ENCODE assay signal across 10 cellular contexts in genomic region chr14:54450535-54450934, GRCh38. TPM values are rescaled to one million over a fixed set of nuclear protein-coding genes. Genes with fewer than 3 reads are reported as not detected.
A peak's percentile ranks its signal among the peaks of the same experiment; 100 is the strongest.
DNase-seq lines count a peak whose midpoint lies in the region; ATAC-seq, FAIRE-seq and TF ChIP-seq lines count a peak whose summit lies in the region.
"Had no signal": no experiment of that assay in that cellular context is flagged by ENCODE, and none has a peak within 500 bp of the region (broad histone marks: within the 10 kb centered on the region; RNA-seq: fewer than 3 reads in every experiment).

No MANE protein-coding gene starts in this region.

- no peak for TF ChIP-seq CTCF in AG09319 (IDR thresholded peaks at IDR 0.05; ENCODE audit: low read depth, low read length)
- TF ChIP-seq CTCF in bronchial epithelial cell (IDR thresholded peaks at IDR 0.05; ENCODE audit: insufficient read depth, low read length, severe bottlenecking), result no peak
- TF ChIP-seq CTCF in A673 (conservative IDR thresholded peaks at IDR 0.05; ENCODE audit: low read depth, low read length), result no peak

- no peak overlapping the region for H3K4me3 ChIP-seq in bronchial epithelial cell (ENCODE audit: low read depth, low read length)
- H3K4me3 ChIP-seq in right cardiac atrium (ENCODE audit: low read length), result no peak overlapping the region
- H3K4me3 ChIP-seq in A673 (ENCODE audit: low read depth, low read length, poor library complexity, severe bottlenecking), result no peak overlapping the region
- H3K4me3 ChIP-seq: ascending aorta had no signal

- intact Hi-C loops in right cardiac atrium (cut with DNase I), result no loop called here
- intact Hi-C loops in A673 (cut with micrococcal nuclease; ENCODE audit: unreplicated experiment), result no loop called here

- CTCF ChIA-PET in A673 (lab: Charles Lee), result no interaction called here

- POLR2A ChIA-PET in A673 (lab: Charles Lee; ENCODE audit: low non-redundant PET), result no interaction called here

- H3K9me3 ChIP-seq in right cardiac atrium (ENCODE audit: control insufficient read depth, low read length) (no peaks in the 10 kb centered on the region), A673 (ENCODE audit: low read depth, low read length, poor library complexity, severe bottlenecking) (no peaks in the 10 kb centered on the region)
- H3K9me3 ChIP-seq: ascending aorta had no signal

- DNase-seq in AG09319 (ENCODE audit: extremely low read depth, low read depth), result peak; percentile 44
- peak; percentile 14 for DNase-seq in bronchial epithelial cell (ENCODE audit: low read depth)
- no peak for DNase-seq in right cardiac atrium
- no peak for DNase-seq in A673 (ENCODE audit: low spot score)
- no peak for DNase-seq in SK-N-DZ (ENCODE audit: low spot score)
- DNase-seq: T-helper 1 cell had no signal

- H3K4me1 ChIP-seq in right cardiac atrium (ENCODE audit: control insufficient read depth, insufficient read depth, low read length) (peaks cover 2% of the 10 kb centered on the region), A673 (ENCODE audit: insufficient read depth, low read length, poor library complexity, severe bottlenecking) (peaks cover 5% of the 10 kb centered on the region)

- H3K36me3 ChIP-seq in bronchial epithelial cell (ENCODE audit: control insufficient read depth, insufficient read depth, low read length), result no peaks in the 10 kb centered on the region
- no peaks in the 10 kb centered on the region for H3K36me3 ChIP-seq in A673 (ENCODE audit: insufficient read depth, low read length, poor library complexity, severe bottlenecking)
- H3K36me3 ChIP-seq: ascending aorta had no signal

- WGBS in right cardiac atrium, result 66% methylated on average over 3 of the region's 3 CpGs

- ATAC-seq in GM19023 (IDR thresholded peaks at IDR 0.05; ENCODE audit: unreplicated experiment), result peak; percentile 81
- ATAC-seq in HG03442 (IDR thresholded peaks at IDR 0.05; ENCODE audit: unreplicated experiment), result peak; percentile 94
- no peak for ATAC-seq in right cardiac atrium
- no peak for ATAC-seq in HG02981 (IDR thresholded peaks at IDR 0.05; ENCODE audit: unreplicated experiment)

- H3K27ac ChIP-seq in right cardiac atrium (ENCODE audit: low read length) (no peak overlapping the region), A673 (ENCODE audit: low read depth, low read length, poor library complexity, severe bottlenecking) (no peak overlapping the region)
- H3K27ac ChIP-seq: ascending aorta had no signal

- no TSS peak for BruUV-seq in A673 (replicated peaks; lab: Mats Ljungman, UMichigan)

- H3K27me3 ChIP-seq in bronchial epithelial cell (ENCODE audit: control insufficient read depth, insufficient read depth, low read length), result no peaks in the 10 kb centered on the region
- no peaks in the 10 kb centered on the region for H3K27me3 ChIP-seq in right cardiac atrium (ENCODE audit: control insufficient read depth, insufficient read depth)
- no peaks in the 10 kb centered on the region for H3K27me3 ChIP-seq in A673 (replicated peaks; ENCODE audit: insufficient read depth, low read depth, low read length, poor library complexity)
- H3K27me3 ChIP-seq: ascending aorta had no signal

- FAIRE-seq in bronchial epithelial cell (lab: Jason Lieb, UNC), result no peak

RNA-seq across cellular contexts. Expression of gene CNIH1, which starts 9.4 kb away (rescaled TPM):
- total RNA-seq in bronchial epithelial cell, result 54.5 and 125 TPM in 2 replicates
- 100 to 1,000 TPM; 102 to 114 (median 110) TPM for total RNA-seq in right cardiac atrium
- 92.2 TPM for polyA plus RNA-seq in right cardiac atrium
- 151 and 170 TPM in 2 replicates for total RNA-seq in A673 (2021)
- polyA plus RNA-seq in SK-N-DZ (2014; cell fraction: cytosol; rRNA removed), result 61.3 and 87.0 TPM in 2 replicates
- 44.8 and 57.5 TPM in 2 replicates for polyA plus RNA-seq in SK-N-DZ (2014; cell fraction: nucleus; rRNA removed)

RNA-seq across cellular contexts. Expression of gene GMFB, which starts 38.2 kb away (rescaled TPM):
- total RNA-seq in bronchial epithelial cell (55.0 and 74.5 TPM in 2 replicates), right cardiac atrium (10 to 100 TPM; 32.7 to 37.5 (median 35.8) TPM), A673 (2021) (62.1 and 76.8 TPM in 2 replicates)
- polyA plus RNA-seq in right cardiac atrium, result 13.2 TPM
- polyA plus RNA-seq in SK-N-DZ (2014; cell fraction: cytosol; rRNA removed), result 59.8 and 77.5 TPM in 2 replicates
- 34.4 and 37.6 TPM in 2 replicates for polyA plus RNA-seq in SK-N-DZ (2014; cell fraction: nucleus; rRNA removed)

RNA-seq across cellular contexts. Expression of gene CDKN3, which starts 53.7 kb away (rescaled TPM):
- total RNA-seq in bronchial epithelial cell (3.7 and 15.4 TPM in 2 replicates), right cardiac atrium (1 to 10 TPM; 3.5 to 8.1 (median 7.1) TPM), A673 (2021) (108 and 112 TPM in 2 replicates)
- 10.4 TPM for polyA plus RNA-seq in right cardiac atrium
- polyA plus RNA-seq in SK-N-DZ (2014; cell fraction: cytosol; rRNA removed), result 62.7 and 103 TPM in 2 replicates
- polyA plus RNA-seq in SK-N-DZ (2014; cell fraction: nucleus; rRNA removed), result 47.5 and 51.6 TPM in 2 replicates
- total RNA-seq: ascending aorta had no signal

RNA-seq across cellular contexts. Expression of gene CGRRF1, which starts 59.2 kb away (rescaled TPM):
- total RNA-seq in bronchial epithelial cell (19.7 and 20.6 TPM in 2 replicates), right cardiac atrium (10 to 100 TPM; 17.2 to 27.2 (median 25.6) TPM), A673 (2021) (11.2 and 15.6 TPM in 2 replicates)
- 16.8 TPM for polyA plus RNA-seq in right cardiac atrium
- 15.2 and 17.8 TPM in 2 replicates for polyA plus RNA-seq in SK-N-DZ (2014; cell fraction: cytosol; rRNA removed)
- polyA plus RNA-seq in SK-N-DZ (2014; cell fraction: nucleus; rRNA removed), result 16.3 and 23.9 TPM in 2 replicates

Comparison
In these comparisons a context has a peak if more than half of its experiments do, and no peak if none do; other contexts are left out.
1. DNase-seq: peak in AG09319 (single experiment) and bronchial epithelial cell (single experiment); none in right cardiac atrium (0 of 3), A673 (single experiment) and SK-N-DZ (single experiment).
2. ATAC-seq: peak in GM19023 (single experiment) and HG03442 (single experiment); none in right cardiac atrium (0 of 2) and HG02981 (single experiment).